Comparison of ENCODE assay signal across 17 cellular contexts in the genomic region with DNA sequence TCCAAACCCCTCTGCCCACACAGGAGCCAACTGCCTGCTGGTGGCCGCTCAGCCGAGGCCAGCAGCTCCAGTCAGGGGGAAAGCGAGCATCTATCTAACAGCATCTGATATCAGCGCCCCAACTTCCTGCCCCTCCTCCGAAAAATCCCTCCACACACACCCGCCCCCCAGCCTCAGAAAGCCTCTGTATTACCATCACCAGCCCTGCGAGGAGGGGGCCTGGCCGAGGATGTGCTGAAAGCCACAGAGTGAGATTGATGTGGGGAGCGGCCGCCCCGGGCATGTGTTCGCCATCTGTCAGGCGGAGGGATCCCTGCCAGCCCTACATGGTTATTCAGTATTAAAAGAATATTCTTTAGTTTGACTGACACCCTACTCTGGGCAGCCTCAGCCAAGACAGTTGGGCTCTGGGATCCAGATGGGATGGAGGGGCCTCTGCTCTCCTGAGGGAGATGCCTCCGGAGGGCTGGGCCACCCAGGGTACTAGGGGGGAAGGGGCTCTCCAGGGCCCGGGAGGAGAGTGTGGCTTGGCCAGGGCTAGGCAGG.
DNase-seq lines count a peak whose midpoint lies in the region; ATAC-seq and TF ChIP-seq lines count a peak whose summit lies in the region.
"Had no signal": no experiment of that assay in that cellular context is flagged by ENCODE, and none has a peak within 500 bp of the region (broad histone marks: within the 10 kb centered on the region; RNA-seq: fewer than 3 reads in every experiment).

No MANE protein-coding gene starts in this region.

- 79 to 88% methylated on average over 12 to 15 of the region's 15 CpGs for WGBS in body of pancreas, 2 donors

- H3K4me3 ChIP-seq in body of pancreas = no peak overlapping the region
- H3K4me3 ChIP-seq: GM23248, left lung, neural progenitor cell had no signal

- H3K4me1 ChIP-seq in body of pancreas = no peaks in the 10 kb centered on the region
- H3K4me1 ChIP-seq: left lung had no signal

- no peaks in the 10 kb centered on the region for H3K27me3 ChIP-seq in body of pancreas
- H3K27me3 ChIP-seq: left lung, neural progenitor cell had no signal

- DNase-seq in AG20443 (ENCODE audit: low spot score) (peak; percentile 35), NCI-H1694 (lab: John Stamatoyannopoulos, UW) (peak; percentile 82), left kidney (ENCODE audit: low read depth, low spot score) (peak; percentile 47), putamen (ENCODE audit: low spot score) (no peak), body of pancreas (no peak)
- peak; percentile 11 for DNase-seq in activated naive CD8-positive, alpha-beta T cell treated with anti-CD3 and anti-CD28 coated beads for 36 hours
- DNase-seq: ACHN; activated CD4-positive, CD25-positive, alpha-beta regulatory T cell; GM23248; IMR-90; left lung; NCI-H1048; stimulated activated naive CD4-positive, alpha-beta T cell treated with Interleukin-2 at 50 U/mL for 16 hours had no signal

- no peaks in the 10 kb centered on the region for H3K36me3 Mint-ChIP-seq in activated naive CD8-positive, alpha-beta T cell treated with anti-CD3 and anti-CD28 coated beads for 36 hours
- H3K36me3 Mint-ChIP-seq: neural progenitor cell had no signal

- H3K36me3 ChIP-seq in body of pancreas (replicated peaks in 1 of 2; ENCODE audit: insufficient read depth in 1 of 2, low read depth in 2 of 2) = no peaks in the 10 kb centered on the region
- H3K36me3 ChIP-seq: left lung, neural progenitor cell had no signal

- no peaks in the 10 kb centered on the region for H3K9me3 ChIP-seq in body of pancreas

- no peak for ATAC-seq in GM18873 (IDR thresholded peaks at IDR 0.05; ENCODE audit: low FRiP score, unreplicated experiment)
- ATAC-seq in GM19035 (IDR thresholded peaks at IDR 0.05; ENCODE audit: unreplicated experiment) = no peak
- ATAC-seq in body of pancreas = no peak
- ATAC-seq: left lung had no signal

- peaks cover 7% of the 10 kb centered on the region for H3K4me1 Mint-ChIP-seq in activated naive CD8-positive, alpha-beta T cell treated with anti-CD3 and anti-CD28 coated beads for 36 hours

- no peak overlapping the region for H3K27ac Mint-ChIP-seq in activated naive CD8-positive, alpha-beta T cell treated with anti-CD3 and anti-CD28 coated beads for 36 hours
- H3K27ac Mint-ChIP-seq: neural progenitor cell; T-helper 1 cell treated with Interleukin-12 subunit alpha and Interleukin-12 subunit beta and Interleukin-4 antibody, amounts not matched to agents 30 μg/mL and 1 μg/mL, for 36 hours had no signal

- H3K9me3 Mint-ChIP-seq in activated naive CD8-positive, alpha-beta T cell treated with anti-CD3 and anti-CD28 coated beads for 36 hours = peaks cover 6% of the 10 kb centered on the region

- TF ChIP-seq POLR2A in body of pancreas (IDR thresholded peaks at IDR 0.05) = no peak

- H3K4me3 Mint-ChIP-seq in activated naive CD8-positive, alpha-beta T cell treated with anti-CD3 and anti-CD28 coated beads for 36 hours = no peak overlapping the region
- H3K4me3 Mint-ChIP-seq: neural progenitor cell; T-helper 1 cell treated with Interleukin-12 subunit alpha and Interleukin-12 subunit beta and Interleukin-4 antibody, amounts not matched to agents 30 μg/mL and 1 μg/mL, for 36 hours had no signal

- no peak overlapping the region for H3K27ac ChIP-seq in body of pancreas
- H3K27ac ChIP-seq: GM23248, left lung, neural progenitor cell had no signal

- intact Hi-C loops in body of pancreas (cut with DNase I) = no loop called here

- no peak for TF ChIP-seq CTCF in body of pancreas (IDR thresholded peaks at IDR 0.05)

- peaks cover 5% of the 10 kb centered on the region for H3K27me3 Mint-ChIP-seq in activated naive CD8-positive, alpha-beta T cell treated with anti-CD3 and anti-CD28 coated beads for 36 hours

Comparison
In these comparisons a context has a peak if more than half of its experiments do, and no peak if none do; other contexts are left out.
1. DNase-seq: peak in AG20443 (single experiment), NCI-H1694 (single experiment), activated naive CD8-positive, alpha-beta T cell treated with anti-CD3 and anti-CD28 coated beads for 36 hours (single experiment) and left kidney (single experiment); none in putamen (single experiment) and body of pancreas (0 of 4).